Comparison of ENCODE assay signal across 28 cellular contexts in genomic region chr2:160029270-160029628, GRCh38. TPM values are rescaled to one million over a fixed set of nuclear protein-coding genes. Genes with fewer than 3 reads are reported as not detected.
"Had no signal": no experiment of that assay in that cellular context is flagged by ENCODE, and none has a peak within 500 bp of the region (broad histone marks: within the 10 kb centered on the region; RNA-seq: fewer than 3 reads in every experiment).

No MANE protein-coding gene starts in this region.

- H3K36me3 ChIP-seq: colonic mucosa, neutrophil, ovary, prostate gland, upper lobe of left lung, WERI-Rb-1 had no signal

- H3K4me3 Mint-ChIP-seq: activated CD4-positive, alpha-beta memory T cell treated with anti-CD3 and anti-CD28 coated beads for 36 hours; activated T-cell treated with anti-CD3 and anti-CD28 coated beads, Interleukin-2, amount 50 U/mL, for 24 hours; nephron progenitor cell; T-helper 1 cell treated with Interleukin-12 subunit alpha and Interleukin-12 subunit beta and Interleukin-4 antibody, amounts not matched to agents 30 μg/mL and 1 μg/mL, for 36 hours had no signal

- H3K27ac Mint-ChIP-seq: activated CD4-positive, alpha-beta memory T cell treated with anti-CD3 and anti-CD28 coated beads for 36 hours; activated T-cell treated with anti-CD3 and anti-CD28 coated beads, Interleukin-2, amount 50 U/mL, for 24 hours; nephron progenitor cell; T-helper 1 cell treated with Interleukin-12 subunit alpha and Interleukin-12 subunit beta and Interleukin-4 antibody, amounts not matched to agents 30 μg/mL and 1 μg/mL, for 36 hours had no signal

- H3K27ac ChIP-seq: breast epithelium, colonic mucosa, epithelial cell of prostate, neutrophil, prostate gland, testis, upper lobe of left lung, vagina, WERI-Rb-1 had no signal

- H3K27me3 ChIP-seq: breast epithelium, colonic mucosa, ovary, testis, upper lobe of left lung, vagina had no signal

- DNase-seq: activated CD4-positive, alpha-beta memory T cell treated with anti-CD3 and anti-CD28 coated beads for 36 hours; activated CD4-positive, alpha-beta T cell treated with anti-CD3 and anti-CD28 coated beads for 48 hours; activated CD8-positive, alpha-beta memory T cell treated with anti-CD3 and anti-CD28 coated beads, Interleukin-2, amount 50 U/mL, for 48 hours; activated gamma-delta T cell; activated naive CD4-positive, alpha-beta T cell treated with anti-CD3 and anti-CD28 coated beads, Interleukin-2, amount 50 U/mL, for 16 hours; activated T-cell treated with anti-CD3 and anti-CD28 coated beads, Interleukin-2, amount 50 U/mL, for 24 hours; amniotic stem cell; colonic mucosa; effector CD8-positive, alpha-beta T cell; islet precursor cell; mammary epithelial cell; nephron progenitor cell; ovary; stimulated activated CD4-positive, alpha-beta T cell treated with anti-CD3 and anti-CD28 coated beads, Interleukin-15, amount 100 ng/mL, for 24 hours; stimulated activated CD4-positive, alpha-beta T cell treated with anti-CD3 and anti-CD28 coated beads, Interleukin-2, amount 100 ng/mL, for 24 hours; stimulated activated naive CD4-positive, alpha-beta T cell; SW 1271; T-helper 9 cell; testis; upper lobe of left lung; WERI-Rb-1 had no signal

- ATAC-seq: activated CD4-positive, CD25-positive, alpha-beta regulatory T cell treated with anti-CD3 and anti-CD28 coated beads, Interleukin-2, amount 50 U/mL, for 24 hours had no signal

- H3K4me1 Mint-ChIP-seq: nephron progenitor cell had no signal

- H3K9me3 Mint-ChIP-seq: activated CD4-positive, alpha-beta memory T cell treated with anti-CD3 and anti-CD28 coated beads for 36 hours; activated T-cell treated with anti-CD3 and anti-CD28 coated beads, Interleukin-2, amount 50 U/mL, for 24 hours; nephron progenitor cell; T-helper 1 cell treated with Interleukin-12 subunit alpha and Interleukin-12 subunit beta and Interleukin-4 antibody, amounts not matched to agents 30 μg/mL and 1 μg/mL, for 36 hours had no signal

- H3K4me3 ChIP-seq: breast epithelium, colonic mucosa, ovary, prostate gland, testis, upper lobe of left lung, vagina had no signal

- H3K9me3 ChIP-seq: breast epithelium, colonic mucosa, neutrophil, ovary, prostate gland, testis, upper lobe of left lung, vagina had no signal

- H3K36me3 Mint-ChIP-seq: activated CD4-positive, alpha-beta memory T cell treated with anti-CD3 and anti-CD28 coated beads for 36 hours had no signal

- H3K4me1 ChIP-seq: breast epithelium, colonic mucosa, prostate gland had no signal

RNA-seq across cellular contexts. Expression of gene PLA2R1, which starts 33.2 kb away (rescaled TPM):
- total RNA-seq: activated CD4-positive, alpha-beta memory T cell treated with anti-CD3 and anti-CD28 coated beads for 36 hours had no signal
